25 cellular contexts compared by ENCODE assay signal in genomic region chr11:47289856-47290255, GRCh38. TPM values are rescaled to one million over a fixed set of nuclear protein-coding genes. Genes with fewer than 3 reads are reported as not detected.
DNase-seq lines count a peak whose midpoint lies in the region; ATAC-seq, FAIRE-seq and TF ChIP-seq lines count a peak whose summit lies in the region.
"Had no signal": no experiment of that assay in that cellular context is flagged by ENCODE, and none has a peak within 500 bp of the region (broad histone marks: within the 10 kb centered on the region; RNA-seq: fewer than 3 reads in every experiment).

No MANE protein-coding gene starts in this region.

- SMC1A ChIA-PET in GM12878 (lab: Charles Lee; ENCODE audit: uncharacterized antibody, unreplicated experiment): no interaction called here

- H2AFZ ChIP-seq in GM12878 (ENCODE audit: control insufficient read depth, low read depth, low read length): no peak overlapping the region
- H2AFZ ChIP-seq: GM23248 had no signal

- RAD21 ChIA-PET in GM12878 (lab: Charles Lee; ENCODE audit: unreplicated experiment): no interaction called here

- TF ChIP-seq CTCF in GM12878 (IDR thresholded peaks at IDR 0.05 in 2 of 3, conservative IDR thresholded peaks at IDR 0.05 in 1 of 3; ENCODE audit: control insufficient read depth in 2 of 3, extremely low read depth in 1 of 3, insufficient read depth in 1 of 3, low read depth in 3 of 3, low read length in 3 of 3): no peak
- no peak for TF ChIP-seq CTCF in GM10248 (IDR thresholded peaks at IDR 0.05; ENCODE audit: control extremely low read depth, extremely low read depth, low read depth, missing control alignments)
- no peak for TF ChIP-seq CTCF in WERI-Rb-1 (IDR thresholded peaks at IDR 0.05; ENCODE audit: low read depth, low read length)

- in situ Hi-C loops in GM12878 (cut with MboI): no loop called here

- no peak overlapping the region for H3K4me2 ChIP-seq in GM12878 (ENCODE audit: control insufficient read depth, insufficient read depth)

- H3K9ac ChIP-seq in GM12878 (ENCODE audit: control insufficient read depth, insufficient read depth, low read length): no peak overlapping the region
- H3K9ac ChIP-seq: GM23248 had no signal

- no peak for TF ChIP-seq POLR2A in GM12878 (IDR thresholded peaks at IDR 0.05; ENCODE audit: low read depth, low read length)

- H3K27me3 ChIP-seq in H7 (ENCODE audit: control insufficient read depth, insufficient read depth, low read length): no peaks in the 10 kb centered on the region
- H3K27me3 ChIP-seq in GM12878 (replicated peaks in 1 of 2; ENCODE audit: control insufficient read depth in 2 of 2, insufficient read depth in 2 of 2, low read length in 1 of 2): no peaks in the 10 kb centered on the region
- no peaks in the 10 kb centered on the region for H3K27me3 ChIP-seq in WERI-Rb-1 (ENCODE audit: insufficient read depth, low read depth, severe bottlenecking)
- H3K27me3 ChIP-seq: BE2C had no signal

- H3K79me2 ChIP-seq in GM12878 (ENCODE audit: control insufficient read depth, insufficient read depth, low read length): no peaks in the 10 kb centered on the region

- intact Hi-C loops in GM12878 (cut with micrococcal nuclease; ENCODE audit: unreplicated experiment): no loop called here

- CTCF ChIA-PET in GM12878 (lab: Yijun Ruan, JAX) (no interaction called here), GM10248 (lab: Yijun Ruan, JAX) (interaction anchor here (1.2 kb wide), 1 partner anchor 16 kb away, joined by 3 read pairs; no protein-coding TSS in a partner anchor)

- H3K4me3 ChIP-seq in H7 (ENCODE audit: insufficient read depth, low read depth, low read length) (no peak overlapping the region), GM12878 (no peak overlapping the region), WERI-Rb-1 (ENCODE audit: low read depth, low read length) (no peak overlapping the region)
- H3K4me3 ChIP-seq: GM23248, K562 had no signal

- H3K36me3 ChIP-seq in H7 (replicated peaks; ENCODE audit: control insufficient read depth, insufficient read depth, low read length) (peaks cover 36% of the 10 kb centered on the region), GM12878 (ENCODE audit: control insufficient read depth in 2 of 2, insufficient read depth in 2 of 2, low read length in 1 of 2) (peaks cover 32 to 37% of the 10 kb centered on the region in 2 experiments), WERI-Rb-1 (peaks cover 86% of the 10 kb centered on the region)

- WGBS in GM12878 (ENCODE audit: insufficient coverage, insufficient replicate concordance, low lambda C conversion rate, missing lambda C conversion rate): 96% methylated on average over 15 of the region's 15 CpGs

- ATAC-seq in GM12878: no peak
- ATAC-seq: K562 had no signal

- H4K20me1 ChIP-seq in GM12878 (ENCODE audit: control insufficient read depth, insufficient read depth): no peaks in the 10 kb centered on the region

- H3K9me3 ChIP-seq in GM12878 (replicated peaks; ENCODE audit: control insufficient read depth, insufficient read depth, low read length): no peaks in the 10 kb centered on the region
- H3K9me3 ChIP-seq in WERI-Rb-1 (ENCODE audit: severe bottlenecking): no peaks in the 10 kb centered on the region
- H3K9me3 ChIP-seq: BE2C had no signal

- H3K4me1 ChIP-seq in GM12878 (ENCODE audit: control insufficient read depth, insufficient read depth, low read length): no peaks in the 10 kb centered on the region
- H3K4me1 ChIP-seq: BE2C had no signal

- no peak for FAIRE-seq in GM12878 (lab: Jason Lieb, UNC)
- FAIRE-seq: A204.1, HTR-8/SVneo, K562 had no signal

- TF ChIP-seq RAD21 in GM12878 (IDR thresholded peaks at IDR 0.05; ENCODE audit: insufficient read depth, low read depth, low read length): no peak

- DNase-seq in H7: peak; percentile 10
- DNase-seq in HT1080 (ENCODE audit: low read depth): peak; percentile 63
- DNase-seq in GM12878 (ENCODE audit: low read depth, low spot score): no peak
- peak; percentile 81 for DNase-seq in mesenteric fat pad (ENCODE audit: low spot score)
- DNase-seq in NCI-H2171 treated with DMSO at 0.1 percent for 48 hours (lab: John Stamatoyannopoulos, UW): no peak
- no peak for DNase-seq in GM10248 (ENCODE audit: extremely low spot score)
- DNase-seq in WERI-Rb-1: no peak
- DNase-seq: ACHN; BE2C; C1 segment of cervical spinal cord; CD4-positive, CD25-positive, alpha-beta regulatory T cell; CD8-positive, alpha-beta memory T cell; COR-L47; DMS 273 treated with DMSO at 0.1 percent for 48 hours; DMS53; DND-41; EL; GM23248; HCEC 1CT; HFFc6; IMR-90 had no signal

- no peak for TF ChIP-seq EP300 in GM12878 (IDR thresholded peaks at IDR 0.05; ENCODE audit: borderline replicate concordance in 1 of 2, control insufficient read depth in 1 of 2, low read depth in 2 of 2, low read length in 2 of 2)

- H3K27ac ChIP-seq in GM12878 (ENCODE audit: control insufficient read depth, insufficient read depth): no peak overlapping the region
- H3K27ac ChIP-seq in WERI-Rb-1: no peak overlapping the region
- H3K27ac ChIP-seq: GM23248, HL-60 had no signal

- POLR2A ChIA-PET in GM12878 (lab: Charles Lee) (no interaction called here), GM10248 (lab: Yijun Ruan, JAX) (no interaction called here)

- TSS peak; percentile 12 for BruUV-seq in GM12878 (replicated peaks; lab: Mats Ljungman, UMichigan)

RNA-seq across cellular contexts. Expression of gene MADD, which starts 19.9 kb away (rescaled TPM):
- 21.3 and 22.7 TPM in 2 replicates for total RNA-seq in H7 (2014; rRNA removed; shearing (Covaris generic))
- 17.0 and 19.2 TPM in 2 replicates for total RNA-seq in HT1080 (2014; rRNA removed; shearing (Covaris generic))
- 19.9 and 23.8 TPM in 2 replicates for polyA plus RNA-seq in HT1080 (2015; cell fraction: cytosol; rRNA removed)
- polyA plus RNA-seq in HT1080 (2015; cell fraction: nucleus; rRNA removed): 65.7 and 66.6 TPM in 2 replicates
- 59.9 and 70.7 TPM in 2 replicates for total RNA-seq in GM12878 (2013; cell fraction: nucleolus; rRNA removed)
- total RNA-seq in GM12878 (2014; rRNA removed) (17.1 and 19.2 TPM in 2 replicates), GM12878 (2014; rRNA removed; fragmentation: Illumina TruSeq; extraction: Trizol) (14.9 and 15.6 TPM in 2 replicates), GM12878 (2021) (33.8 and 35.3 TPM in 2 replicates), mesenteric fat pad (35.7 TPM)
- 15.8 TPM for polyA plus RNA-seq in GM12878 (2011; ENCODE audit: low read depth)
- polyA plus RNA-seq in GM12878 (2011; rRNA removed) (14.4 and 26.5 TPM in 2 replicates), GM12878 (2014; fragmentation: Illumina TruSeq; extraction: Trizol) (16.8 and 22.8 TPM in 2 replicates), GM12878 (2014; fragmentation: Nextera tagmentation; extraction: Ambion mirVana) (1 to 10 TPM in 1 of 2 experiments, under 1 TPM in 1; 0.47 to 1.6 TPM), GM12878 (2014; rRNA removed) (28.0 and 35.4 TPM in 2 replicates), GM12878 (2016; fragmentation: Nextera tagmentation; extraction: Ambion mirVana) (10 to 100 TPM; 15.1 to 16.0 TPM)
- 26.3 and 42.3 TPM in 2 replicates for polyA plus RNA-seq in GM12878 (2011; cell fraction: cytosol; rRNA removed)
- polyA plus RNA-seq in GM12878 (2011; cell fraction: nucleus; rRNA removed): 74.5 and 93.8 TPM in 2 replicates
- 19.2 and 23.1 TPM in 2 replicates for polyA plus RNA-seq in GM12878 (2012)
- polyA minus RNA-seq in GM12878 (2011; rRNA and poly(A)+ RNA removed): 34.8 and 40.8 TPM in 2 replicates
- 11.5 and 17.7 TPM in 2 replicates for polyA minus RNA-seq in GM12878 (2011; cell fraction: cytosol; rRNA and poly(A)+ RNA removed)
- polyA minus RNA-seq in GM12878 (2011; cell fraction: nucleus; rRNA and poly(A)+ RNA removed): 30.0 and 52.7 TPM in 2 replicates

RNA-seq across cellular contexts. Expression of gene NR1H3, which starts 32.1 kb away (rescaled TPM):
- total RNA-seq in H7 (2014; rRNA removed; shearing (Covaris generic)): 22.4 and 25.4 TPM in 2 replicates
- total RNA-seq in HT1080 (2014; rRNA removed; shearing (Covaris generic)): 9.7 and 13.4 TPM in 2 replicates
- 9.3 and 9.5 TPM in 2 replicates for polyA plus RNA-seq in HT1080 (2015; cell fraction: cytosol; rRNA removed)
- polyA plus RNA-seq in HT1080 (2015; cell fraction: nucleus; rRNA removed): 12.9 and 14.4 TPM in 2 replicates
- 10.7 and 12.1 TPM in 2 replicates for total RNA-seq in GM12878 (2013; cell fraction: nucleolus; rRNA removed)
- total RNA-seq in GM12878 (2014; rRNA removed) (3.8 and 4.3 TPM in 2 replicates), GM12878 (2014; rRNA removed; fragmentation: Illumina TruSeq; extraction: Trizol) (2.9 and 3.4 TPM in 2 replicates), GM12878 (2021) (5.2 TPM in 2 replicates), mesenteric fat pad (73.2 TPM)
- 2.7 TPM for polyA plus RNA-seq in GM12878 (2011; ENCODE audit: low read depth)
- polyA plus RNA-seq in GM12878 (2011; rRNA removed) (4.1 and 6.2 TPM in 2 replicates), GM12878 (2014; fragmentation: Illumina TruSeq; extraction: Trizol) (0.27 and 2.6 TPM in 2 replicates), GM12878 (2014; fragmentation: Nextera tagmentation; extraction: Ambion mirVana) (1 to 10 TPM; 3.5 to 4.4 TPM), GM12878 (2014; rRNA removed) (4.7 and 4.8 TPM in 2 replicates), GM12878 (2016; fragmentation: Nextera tagmentation; extraction: Ambion mirVana) (1 to 10 TPM; 5.5 to 8.9 TPM)
- 8.0 and 9.0 TPM in 2 replicates for polyA plus RNA-seq in GM12878 (2011; cell fraction: cytosol; rRNA removed)
- polyA plus RNA-seq in GM12878 (2011; cell fraction: nucleus; rRNA removed): 10.2 and 12.5 TPM in 2 replicates
- polyA plus RNA-seq in GM12878 (2012): 3.4 and 5.0 TPM in 2 replicates
- 9.2 and 13.9 TPM in 2 replicates for polyA minus RNA-seq in GM12878 (2011; rRNA and poly(A)+ RNA removed)
- 3.2 and 8.5 TPM in 2 replicates for polyA minus RNA-seq in GM12878 (2011; cell fraction: cytosol; rRNA and poly(A)+ RNA removed)
- polyA minus RNA-seq in GM12878 (2011; cell fraction: nucleus; rRNA and poly(A)+ RNA removed): 2.2 and 3.2 TPM in 2 replicates

RNA-seq across cellular contexts. Expression of gene ACP2, which starts 41.2 kb away (rescaled TPM):
- 24.2 and 25.5 TPM in 2 replicates for total RNA-seq in H7 (2014; rRNA removed; shearing (Covaris generic))
- 23.4 and 28.9 TPM in 2 replicates for total RNA-seq in HT1080 (2014; rRNA removed; shearing (Covaris generic))
- 14.3 and 15.6 TPM in 2 replicates for polyA plus RNA-seq in HT1080 (2015; cell fraction: cytosol; rRNA removed)
- 35.6 and 41.2 TPM in 2 replicates for polyA plus RNA-seq in HT1080 (2015; cell fraction: nucleus; rRNA removed)
- total RNA-seq in GM12878 (2013; cell fraction: nucleolus; rRNA removed): 32.3 and 32.4 TPM in 2 replicates
- total RNA-seq in GM12878 (2014; rRNA removed) (7.2 and 10.6 TPM in 2 replicates), GM12878 (2014; rRNA removed; fragmentation: Illumina TruSeq; extraction: Trizol) (5.0 and 5.6 TPM in 2 replicates), GM12878 (2021) (9.6 and 10.3 TPM in 2 replicates), mesenteric fat pad (38.2 TPM)
- polyA plus RNA-seq in GM12878 (2011; ENCODE audit: low read depth): 10.4 TPM
- polyA plus RNA-seq in GM12878 (2011; rRNA removed) (3.4 and 8.0 TPM in 2 replicates), GM12878 (2014; fragmentation: Illumina TruSeq; extraction: Trizol) (3.2 and 6.0 TPM in 2 replicates), GM12878 (2014; fragmentation: Nextera tagmentation; extraction: Ambion mirVana) (1 to 10 TPM in 1 of 2 experiments, under 1 TPM in 1; 0.98 to 1.1 TPM), GM12878 (2014; rRNA removed) (11.7 and 14.3 TPM in 2 replicates), GM12878 (2016; fragmentation: Nextera tagmentation; extraction: Ambion mirVana) (1 to 10 TPM; 6.9 to 7.9 TPM)
- 10.2 and 11.4 TPM in 2 replicates for polyA plus RNA-seq in GM12878 (2011; cell fraction: cytosol; rRNA removed)
- 37.0 and 38.6 TPM in 2 replicates for polyA plus RNA-seq in GM12878 (2011; cell fraction: nucleus; rRNA removed)
- 9.1 and 11.0 TPM in 2 replicates for polyA plus RNA-seq in GM12878 (2012)
- 15.2 and 21.1 TPM in 2 replicates for polyA minus RNA-seq in GM12878 (2011; rRNA and poly(A)+ RNA removed)
- 7.9 and 8.9 TPM in 2 replicates for polyA minus RNA-seq in GM12878 (2011; cell fraction: cytosol; rRNA and poly(A)+ RNA removed)
- 21.9 and 35.3 TPM in 2 replicates for polyA minus RNA-seq in GM12878 (2011; cell fraction: nucleus; rRNA and poly(A)+ RNA removed)

Comparison
In these comparisons a context has a peak if more than half of its experiments do, and no peak if none do; other contexts are left out.
1. DNase-seq: peak in H7 (single experiment), HT1080 (single experiment) and mesenteric fat pad (single experiment); none in GM12878 (single experiment), NCI-H2171 treated with DMSO at 0.1 percent for 48 hours (single experiment), GM10248 (single experiment) and WERI-Rb-1 (single experiment).